Comparison of ENCODE assay signal across 17 cellular contexts in the genomic region with DNA sequence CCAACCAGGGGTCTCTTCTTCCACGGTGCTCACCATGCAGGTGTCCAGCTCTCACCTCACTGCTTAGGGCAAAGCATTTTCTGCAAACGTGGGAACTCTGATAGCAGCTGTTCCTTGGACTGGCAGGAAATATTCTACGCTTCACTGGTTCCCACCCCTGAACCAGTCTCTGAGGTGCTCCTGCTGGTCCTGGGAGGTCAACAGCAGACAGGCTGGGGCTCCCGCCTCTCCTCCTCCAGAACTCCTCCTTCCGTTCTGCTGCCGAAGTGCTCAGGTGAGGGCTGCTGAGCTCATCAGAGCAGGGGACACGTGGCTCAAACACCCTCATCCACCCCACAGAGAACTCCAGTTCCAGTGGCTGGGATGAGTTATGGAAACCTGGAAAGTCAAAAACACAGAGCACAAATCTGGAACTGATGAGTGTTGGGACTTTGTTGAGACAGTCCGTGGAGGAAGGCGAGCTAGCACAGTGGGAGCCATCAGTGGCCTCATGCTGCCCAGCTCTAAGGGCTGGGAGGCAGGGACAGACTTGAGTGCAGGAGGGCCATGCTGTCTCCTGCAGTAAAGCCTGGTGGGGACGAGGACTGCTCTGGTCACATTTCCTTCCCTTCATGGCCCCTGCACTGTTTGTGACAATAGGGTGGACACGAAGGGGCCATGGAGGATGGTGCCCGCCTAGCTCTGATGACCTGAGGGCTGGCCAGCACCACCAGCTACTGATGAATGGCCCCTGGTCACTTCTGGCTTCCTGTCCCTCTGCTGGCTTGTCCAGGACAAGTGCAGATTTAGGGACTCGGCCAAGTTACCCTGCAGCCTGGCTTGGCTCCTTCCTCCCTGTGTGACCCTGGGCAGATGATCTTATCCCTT.
A peak's percentile ranks its signal among the peaks of the same experiment; 100 is the strongest.
DNase-seq lines count a peak whose midpoint lies in the region; ATAC-seq and TF ChIP-seq lines count a peak whose summit lies in the region.
"Had no signal": no experiment of that assay in that cellular context is flagged by ENCODE, and none has a peak within 500 bp of the region (broad histone marks: within the 10 kb centered on the region; RNA-seq: fewer than 3 reads in every experiment).

No MANE protein-coding gene starts in this region.

- H3K4me2 ChIP-seq in BLaER1 treated with 17β-estradiol and CSF1 and Interleukin-3, amounts not matched to agents 10 nM and 100 nM: peak overlapping the region; percentile 47 to 80 (median 62); a peak in 20 of 22 replicates
- H3K4me2 ChIP-seq in DOHH2 (ENCODE audit: low read length): peak overlapping the region; percentile 66

- no peak for TF ChIP-seq CTCF in DOHH2 (IDR thresholded peaks at IDR 0.05; ENCODE audit: low read depth, low read length, poor library complexity, severe bottlenecking)
- TF ChIP-seq CTCF in colonic mucosa (IDR thresholded peaks at IDR 0.05): no peak
- TF ChIP-seq CTCF in osteocyte (IDR thresholded peaks at IDR 0.05): no peak

- no peak overlapping the region for H3K4me3 ChIP-seq in BLaER1 treated with 17β-estradiol and CSF1 and Interleukin-3, amounts not matched to agents 10 nM and 100 nM
- H3K4me3 ChIP-seq in DOHH2 (ENCODE audit: low read length): peak overlapping the region; percentile 42
- H3K4me3 ChIP-seq in colonic mucosa: no peak overlapping the region
- H3K4me3 ChIP-seq: ovary, thoracic aorta had no signal

- H4K20me1 ChIP-seq in BLaER1 treated with 17β-estradiol and CSF1 and Interleukin-3, amounts not matched to agents 10 nM and 100 nM: no peaks in the 10 kb centered on the region
- H4K20me1 ChIP-seq in DOHH2 (ENCODE audit: control insufficient read depth, insufficient read depth, low read depth, low read length): no peaks in the 10 kb centered on the region

- H3K27ac ChIP-seq in BLaER1 treated with 17β-estradiol and CSF1 and Interleukin-3, amounts not matched to agents 10 nM and 100 nM: 0 out of 22 replicates have a peak overlapping the region, but pooled peaks of 1 of the 11 experiments have one; percentile 10
- H3K27ac ChIP-seq in DOHH2 (ENCODE audit: low read depth, low read length) (peak overlapping the region; percentile 43), colonic mucosa (peak overlapping the region; percentile 83)
- H3K27ac ChIP-seq: ovary, thoracic aorta had no signal

- intact Hi-C loops in colonic mucosa (cut with DNase I): no loop called here

- no peaks in the 10 kb centered on the region for H3K36me3 Mint-ChIP-seq in osteocyte (ENCODE audit: unreplicated experiment)
- H3K36me3 Mint-ChIP-seq: CD4-positive, CD25-positive, alpha-beta regulatory T cell had no signal

- no peaks in the 10 kb centered on the region for H3K9me3 Mint-ChIP-seq in osteocyte (ENCODE audit: unreplicated experiment)
- H3K9me3 Mint-ChIP-seq: activated CD4-positive, alpha-beta T cell treated with anti-CD3 and anti-CD28 coated beads, Interleukin-2, amount 10 ng/mL, durations not matched to agents 24 days and 14 days; CD4-positive, CD25-positive, alpha-beta regulatory T cell; effector memory CD8-positive, alpha-beta T cell; T-helper 2 cell treated with Interferon-gamma antibody and Interleukin-4, amounts not matched to agents 5 μg/mL and 100 μg/mL, for 36 hours had no signal

- DNase-seq in colonic mucosa: no peak
- DNase-seq in osteocyte (ENCODE audit: extremely low spot score, unreplicated experiment): peak; percentile 73
- DNase-seq in HT-29 (ENCODE audit: low spot score): no peak
- no peak for DNase-seq in stimulated activated CD4-positive, alpha-beta T cell treated with anti-CD3 and anti-CD28 coated beads, Interleukin-4, amount 100 ng/mL, for 24 hours
- DNase-seq: activated CD4-positive, alpha-beta T cell treated with anti-CD3 and anti-CD28 coated beads, Interleukin-2, amount 10 ng/mL, durations not matched to agents 24 days and 14 days; activated gamma-delta T cell; CD4-positive, CD25-positive, alpha-beta regulatory T cell; effector memory CD8-positive, alpha-beta T cell; foreskin melanocyte; NCI-H2029 treated with DMSO at 0.1 percent for 48 hours; ovary; SHP77 treated with DMSO at 0.1 percent for 48 hours had no signal

- H3K4me3 Mint-ChIP-seq in osteocyte (ENCODE audit: unreplicated experiment): no peak overlapping the region
- H3K4me3 Mint-ChIP-seq: activated CD4-positive, alpha-beta T cell treated with anti-CD3 and anti-CD28 coated beads, Interleukin-2, amount 10 ng/mL, durations not matched to agents 24 days and 14 days; CD4-positive, CD25-positive, alpha-beta regulatory T cell; effector memory CD8-positive, alpha-beta T cell; T-helper 2 cell treated with Interferon-gamma antibody and Interleukin-4, amounts not matched to agents 5 μg/mL and 100 μg/mL, for 36 hours had no signal

- no peaks in the 10 kb centered on the region for H3K27me3 ChIP-seq in BLaER1 treated with 17β-estradiol and CSF1 and Interleukin-3, amounts not matched to agents 10 nM and 100 nM
- H3K27me3 ChIP-seq in DOHH2 (ENCODE audit: control insufficient read depth, low read length) (no peaks in the 10 kb centered on the region), colonic mucosa (no peaks in the 10 kb centered on the region)
- H3K27me3 ChIP-seq: ovary had no signal

- no peaks in the 10 kb centered on the region for H3K9me2 ChIP-seq in DOHH2 (replicated peaks; ENCODE audit: control insufficient read depth, low read length)

- H3K4me1 Mint-ChIP-seq in osteocyte (ENCODE audit: unreplicated experiment): no peaks in the 10 kb centered on the region

- H3K9me3 ChIP-seq in BLaER1 treated with 17β-estradiol and CSF1 and Interleukin-3, amounts not matched to agents 10 nM and 100 nM (replicated peaks in 1 of 11): peaks cover 0 to 8% (median 0%) of the 10 kb centered on the region in 11 experiments; a peak in 2 of 22 replicates
- no peaks in the 10 kb centered on the region for H3K9me3 ChIP-seq in DOHH2 (ENCODE audit: control insufficient read depth, insufficient read depth, low read length)
- no peaks in the 10 kb centered on the region for H3K9me3 ChIP-seq in colonic mucosa
- H3K9me3 ChIP-seq: ovary, thoracic aorta had no signal

- H3K27ac Mint-ChIP-seq in osteocyte (ENCODE audit: unreplicated experiment): no peak overlapping the region
- H3K27ac Mint-ChIP-seq: activated CD4-positive, alpha-beta T cell treated with anti-CD3 and anti-CD28 coated beads, Interleukin-2, amount 10 ng/mL, durations not matched to agents 24 days and 14 days; effector memory CD8-positive, alpha-beta T cell; T-helper 2 cell treated with Interferon-gamma antibody and Interleukin-4, amounts not matched to agents 5 μg/mL and 100 μg/mL, for 36 hours had no signal

- no peaks in the 10 kb centered on the region for H3K79me2 ChIP-seq in DOHH2 (ENCODE audit: control insufficient read depth, low read length)

- ATAC-seq in GM18511 (IDR thresholded peaks at IDR 0.05; ENCODE audit: unreplicated experiment): no peak
- ATAC-seq: effector memory CD8-positive, alpha-beta T cell had no signal

- peaks cover 15% of the 10 kb centered on the region for H3F3A ChIP-seq in DOHH2 (ENCODE audit: control insufficient read depth, insufficient read depth)

- no peaks in the 10 kb centered on the region for H3K36me3 ChIP-seq in BLaER1 treated with 17β-estradiol and CSF1 and Interleukin-3, amounts not matched to agents 10 nM and 100 nM
- H3K36me3 ChIP-seq in DOHH2 (ENCODE audit: control insufficient read depth, low read length): no peaks in the 10 kb centered on the region
- no peaks in the 10 kb centered on the region for H3K36me3 ChIP-seq in colonic mucosa
- H3K36me3 ChIP-seq: ovary, thoracic aorta had no signal

- H3K27me3 Mint-ChIP-seq in osteocyte (ENCODE audit: unreplicated experiment): peaks cover 22% of the 10 kb centered on the region
- H3K27me3 Mint-ChIP-seq: activated CD4-positive, alpha-beta T cell treated with anti-CD3 and anti-CD28 coated beads, Interleukin-2, amount 10 ng/mL, durations not matched to agents 24 days and 14 days; effector memory CD8-positive, alpha-beta T cell had no signal

- peaks cover 11 to 58% (median 40%) of the 10 kb centered on the region in 10 experiments for H3K4me1 ChIP-seq in BLaER1 treated with 17β-estradiol and CSF1 and Interleukin-3, amounts not matched to agents 10 nM and 100 nM
- H3K4me1 ChIP-seq in DOHH2 (ENCODE audit: control insufficient read depth, low read length) (peaks cover 70% of the 10 kb centered on the region), colonic mucosa (peaks cover 3% of the 10 kb centered on the region)

- H3K9ac ChIP-seq in BLaER1 treated with 17β-estradiol and CSF1 and Interleukin-3, amounts not matched to agents 10 nM and 100 nM: 0 out of 22 replicates have a peak overlapping the region, but pooled peaks of 1 of the 11 experiments have one; percentile 24
- H3K9ac ChIP-seq in colonic mucosa (ENCODE audit: low read depth in 2 of 2, low read length in 2 of 2): peak overlapping the region in 1 of 2 donors; percentile 80
